In the genomic region with DNA sequence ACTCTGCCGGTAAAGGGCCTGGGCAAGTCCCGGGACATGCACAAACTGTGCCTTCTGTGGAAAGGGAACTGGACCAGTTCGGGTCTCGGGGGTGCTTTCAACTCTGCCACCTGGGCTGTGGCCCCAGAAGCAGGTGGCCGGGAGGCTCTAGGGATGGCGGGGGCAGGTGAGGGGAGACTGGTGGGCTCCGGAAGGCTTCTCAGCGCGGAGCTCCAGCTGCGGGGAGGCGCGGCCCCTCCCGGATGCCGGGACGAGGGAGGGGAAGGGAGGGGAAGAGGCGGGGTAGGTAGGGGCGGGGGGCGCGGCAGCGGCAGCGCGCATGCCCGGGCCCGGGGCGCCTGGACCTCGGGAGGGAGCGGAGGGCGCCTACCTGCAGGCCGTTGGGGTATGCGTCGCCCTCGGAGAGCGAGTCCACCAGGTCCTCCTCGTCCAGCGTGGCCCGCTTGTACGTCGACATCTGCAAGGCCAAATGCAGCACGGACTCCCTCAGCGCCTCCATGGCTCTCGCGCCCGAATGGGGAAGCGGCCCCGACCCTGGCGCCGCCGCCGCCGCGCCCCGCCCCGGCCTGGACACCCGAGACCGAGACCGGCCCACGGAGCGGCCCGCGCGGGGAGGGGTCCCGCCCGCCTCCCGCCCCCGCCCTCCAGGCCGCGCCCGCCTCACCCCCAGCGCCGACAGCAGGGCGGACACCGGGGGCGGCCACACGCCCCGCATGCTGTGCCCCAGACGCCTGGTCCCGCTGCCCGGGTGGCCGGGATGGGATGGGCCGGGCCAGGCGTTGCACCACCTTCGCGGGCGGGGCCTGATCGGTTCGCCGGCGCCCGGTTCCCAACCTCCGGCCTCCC, we compare ENCODE assay signal across 1 cellular context.
TF ChIP-seq lines count a peak whose summit lies in the region.

A gene (minus strand): TSS at position 764 of the 846 bp plus-strand sequence. CDS start 49 bp downstream, at position 715.

TF ChIP-seq in WTC11, 78 proteins besides CTCF, POLR2A, EP300 and RAD21 (continued from another document and continues in another):
- TF ChIP-seq SMAD4 (CRISPR knock-in tag; IDR thresholded peaks at IDR 0.05) (no peak), CREM (CRISPR knock-in tag; IDR thresholded peaks at IDR 0.05) (no peak), ZNF232 (CRISPR knock-in tag; IDR thresholded peaks at IDR 0.05) (no peak), ETV6 (CRISPR knock-in tag; IDR thresholded peaks at IDR 0.05) (0 out of 2 replicates have a peak, but pooled peaks have one; percentile 35), IRF2 (CRISPR knock-in tag; IDR thresholded peaks at IDR 0.05; ENCODE audit: borderline replicate concordance, low read depth) (no peak), FOXJ3 (CRISPR knock-in tag; IDR thresholded peaks at IDR 0.05; ENCODE audit: borderline replicate concordance) (no peak), NR1H2 (CRISPR knock-in tag; IDR thresholded peaks at IDR 0.05) (no peak), ATF1 (CRISPR knock-in tag; IDR thresholded peaks at IDR 0.05) (no peak), SP1 (CRISPR knock-in tag; conservative IDR thresholded peaks at IDR 0.05) (peak; percentile 61), ELF4 (CRISPR knock-in tag; IDR thresholded peaks at IDR 0.05; ENCODE audit: low read depth) (no peak), TP53 (CRISPR knock-in tag; IDR thresholded peaks at IDR 0.05) (no peak), NFE2L1 (CRISPR knock-in tag; IDR thresholded peaks at IDR 0.05) (no peak), OVOL2 (CRISPR knock-in tag; IDR thresholded peaks at IDR 0.05; ENCODE audit: borderline replicate concordance) (no peak), TEAD1 (CRISPR knock-in tag; IDR thresholded peaks at IDR 0.05) (0 out of 2 replicates have a peak, but pooled peaks have one; percentile 15), RORB (CRISPR knock-in tag; IDR thresholded peaks at IDR 0.05) (no peak), ZNF317 (CRISPR knock-in tag; IDR thresholded peaks at IDR 0.05; ENCODE audit: borderline replicate concordance, low read depth) (no peak), MXD4 (CRISPR knock-in tag; IDR thresholded peaks at IDR 0.05; ENCODE audit: borderline replicate concordance) (no peak), HMGA2 (CRISPR knock-in tag; IDR thresholded peaks at IDR 0.05) (no peak), TEAD4 (CRISPR knock-in tag; IDR thresholded peaks at IDR 0.05) (no peak), NR2C2 (CRISPR knock-in tag; IDR thresholded peaks at IDR 0.05) (no peak), ZNF263 (CRISPR knock-in tag; IDR thresholded peaks at IDR 0.05; ENCODE audit: low read depth) (no peak), FOXK1 (CRISPR knock-in tag; IDR thresholded peaks at IDR 0.05) (no peak), ZNF396 (CRISPR knock-in tag; IDR thresholded peaks at IDR 0.05; ENCODE audit: borderline replicate concordance) (no peak), ZNF219 (CRISPR knock-in tag; IDR thresholded peaks at IDR 0.05; ENCODE audit: borderline replicate concordance) (no peak), ESRRA (CRISPR knock-in tag; IDR thresholded peaks at IDR 0.05; ENCODE audit: borderline replicate concordance) (no peak), CREB1 (CRISPR knock-in tag; IDR thresholded peaks at IDR 0.05) (no peak), JAZF1 (CRISPR knock-in tag; IDR thresholded peaks at IDR 0.05) (no peak)
- TF ChIP-seq, protein P1, sequence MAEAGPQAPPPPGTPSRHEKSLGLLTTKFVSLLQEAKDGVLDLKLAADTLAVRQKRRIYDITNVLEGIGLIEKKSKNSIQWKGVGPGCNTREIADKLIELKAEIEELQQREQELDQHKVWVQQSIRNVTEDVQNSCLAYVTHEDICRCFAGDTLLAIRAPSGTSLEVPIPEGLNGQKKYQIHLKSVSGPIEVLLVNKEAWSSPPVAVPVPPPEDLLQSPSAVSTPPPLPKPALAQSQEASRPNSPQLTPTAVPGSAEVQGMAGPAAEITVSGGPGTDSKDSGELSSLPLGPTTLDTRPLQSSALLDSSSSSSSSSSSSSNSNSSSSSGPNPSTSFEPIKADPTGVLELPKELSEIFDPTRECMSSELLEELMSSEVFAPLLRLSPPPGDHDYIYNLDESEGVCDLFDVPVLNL (CRISPR knock-in tag; IDR thresholded peaks at IDR 0.05; ENCODE audit: borderline replicate concordance, low read depth), result no peak
- TF ChIP-seq, protein P2, sequence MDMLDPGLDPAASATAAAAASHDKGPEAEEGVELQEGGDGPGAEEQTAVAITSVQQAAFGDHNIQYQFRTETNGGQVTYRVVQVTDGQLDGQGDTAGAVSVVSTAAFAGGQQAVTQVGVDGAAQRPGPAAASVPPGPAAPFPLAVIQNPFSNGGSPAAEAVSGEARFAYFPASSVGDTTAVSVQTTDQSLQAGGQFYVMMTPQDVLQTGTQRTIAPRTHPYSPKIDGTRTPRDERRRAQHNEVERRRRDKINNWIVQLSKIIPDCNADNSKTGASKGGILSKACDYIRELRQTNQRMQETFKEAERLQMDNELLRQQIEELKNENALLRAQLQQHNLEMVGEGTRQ (CRISPR knock-in tag; IDR thresholded peaks at IDR 0.05), result peak; percentile 32; the same call in 1 of the 2 replicates
- TF ChIP-seq, protein P3, sequence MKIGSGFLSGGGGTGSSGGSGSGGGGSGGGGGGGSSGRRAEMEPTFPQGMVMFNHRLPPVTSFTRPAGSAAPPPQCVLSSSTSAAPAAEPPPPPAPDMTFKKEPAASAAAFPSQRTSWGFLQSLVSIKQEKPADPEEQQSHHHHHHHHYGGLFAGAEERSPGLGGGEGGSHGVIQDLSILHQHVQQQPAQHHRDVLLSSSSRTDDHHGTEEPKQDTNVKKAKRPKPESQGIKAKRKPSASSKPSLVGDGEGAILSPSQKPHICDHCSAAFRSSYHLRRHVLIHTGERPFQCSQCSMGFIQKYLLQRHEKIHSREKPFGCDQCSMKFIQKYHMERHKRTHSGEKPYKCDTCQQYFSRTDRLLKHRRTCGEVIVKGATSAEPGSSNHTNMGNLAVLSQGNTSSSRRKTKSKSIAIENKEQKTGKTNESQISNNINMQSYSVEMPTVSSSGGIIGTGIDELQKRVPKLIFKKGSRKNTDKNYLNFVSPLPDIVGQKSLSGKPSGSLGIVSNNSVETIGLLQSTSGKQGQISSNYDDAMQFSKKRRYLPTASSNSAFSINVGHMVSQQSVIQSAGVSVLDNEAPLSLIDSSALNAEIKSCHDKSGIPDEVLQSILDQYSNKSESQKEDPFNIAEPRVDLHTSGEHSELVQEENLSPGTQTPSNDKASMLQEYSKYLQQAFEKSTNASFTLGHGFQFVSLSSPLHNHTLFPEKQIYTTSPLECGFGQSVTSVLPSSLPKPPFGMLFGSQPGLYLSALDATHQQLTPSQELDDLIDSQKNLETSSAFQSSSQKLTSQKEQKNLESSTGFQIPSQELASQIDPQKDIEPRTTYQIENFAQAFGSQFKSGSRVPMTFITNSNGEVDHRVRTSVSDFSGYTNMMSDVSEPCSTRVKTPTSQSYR (CRISPR knock-in tag; IDR thresholded peaks at IDR 0.05), result no peak
- TF ChIP-seq, protein P4, sequence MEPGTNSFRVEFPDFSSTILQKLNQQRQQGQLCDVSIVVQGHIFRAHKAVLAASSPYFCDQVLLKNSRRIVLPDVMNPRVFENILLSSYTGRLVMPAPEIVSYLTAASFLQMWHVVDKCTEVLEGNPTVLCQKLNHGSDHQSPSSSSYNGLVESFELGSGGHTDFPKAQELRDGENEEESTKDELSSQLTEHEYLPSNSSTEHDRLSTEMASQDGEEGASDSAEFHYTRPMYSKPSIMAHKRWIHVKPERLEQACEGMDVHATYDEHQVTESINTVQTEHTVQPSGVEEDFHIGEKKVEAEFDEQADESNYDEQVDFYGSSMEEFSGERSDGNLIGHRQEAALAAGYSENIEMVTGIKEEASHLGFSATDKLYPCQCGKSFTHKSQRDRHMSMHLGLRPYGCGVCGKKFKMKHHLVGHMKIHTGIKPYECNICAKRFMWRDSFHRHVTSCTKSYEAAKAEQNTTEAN (CRISPR knock-in tag; IDR thresholded peaks at IDR 0.05), result no peak
- TF ChIP-seq, protein P5, sequence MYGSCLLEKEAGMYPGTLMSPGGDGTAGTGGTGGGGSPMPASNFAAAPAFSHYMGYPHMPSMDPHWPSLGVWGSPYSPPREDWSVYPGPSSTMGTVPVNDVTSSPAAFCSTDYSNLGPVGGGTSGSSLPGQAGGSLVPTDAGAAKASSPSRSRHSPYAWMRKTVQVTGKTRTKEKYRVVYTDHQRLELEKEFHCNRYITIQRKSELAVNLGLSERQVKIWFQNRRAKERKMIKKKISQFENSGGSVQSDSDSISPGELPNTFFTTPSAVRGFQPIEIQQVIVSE (CRISPR knock-in tag; IDR thresholded peaks at IDR 0.05; ENCODE audit: borderline replicate concordance), result no peak
- TF ChIP-seq, protein P6, sequence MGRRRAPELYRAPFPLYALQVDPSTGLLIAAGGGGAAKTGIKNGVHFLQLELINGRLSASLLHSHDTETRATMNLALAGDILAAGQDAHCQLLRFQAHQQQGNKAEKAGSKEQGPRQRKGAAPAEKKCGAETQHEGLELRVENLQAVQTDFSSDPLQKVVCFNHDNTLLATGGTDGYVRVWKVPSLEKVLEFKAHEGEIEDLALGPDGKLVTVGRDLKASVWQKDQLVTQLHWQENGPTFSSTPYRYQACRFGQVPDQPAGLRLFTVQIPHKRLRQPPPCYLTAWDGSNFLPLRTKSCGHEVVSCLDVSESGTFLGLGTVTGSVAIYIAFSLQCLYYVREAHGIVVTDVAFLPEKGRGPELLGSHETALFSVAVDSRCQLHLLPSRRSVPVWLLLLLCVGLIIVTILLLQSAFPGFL (CRISPR knock-in tag; IDR thresholded peaks at IDR 0.05; ENCODE audit: borderline replicate concordance), result no peak
- TF ChIP-seq, protein P7, sequence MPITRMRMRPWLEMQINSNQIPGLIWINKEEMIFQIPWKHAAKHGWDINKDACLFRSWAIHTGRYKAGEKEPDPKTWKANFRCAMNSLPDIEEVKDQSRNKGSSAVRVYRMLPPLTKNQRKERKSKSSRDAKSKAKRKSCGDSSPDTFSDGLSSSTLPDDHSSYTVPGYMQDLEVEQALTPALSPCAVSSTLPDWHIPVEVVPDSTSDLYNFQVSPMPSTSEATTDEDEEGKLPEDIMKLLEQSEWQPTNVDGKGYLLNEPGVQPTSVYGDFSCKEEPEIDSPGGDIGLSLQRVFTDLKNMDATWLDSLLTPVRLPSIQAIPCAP (CRISPR knock-in tag; IDR thresholded peaks at IDR 0.05), result no peak
- TF ChIP-seq, protein P8, sequence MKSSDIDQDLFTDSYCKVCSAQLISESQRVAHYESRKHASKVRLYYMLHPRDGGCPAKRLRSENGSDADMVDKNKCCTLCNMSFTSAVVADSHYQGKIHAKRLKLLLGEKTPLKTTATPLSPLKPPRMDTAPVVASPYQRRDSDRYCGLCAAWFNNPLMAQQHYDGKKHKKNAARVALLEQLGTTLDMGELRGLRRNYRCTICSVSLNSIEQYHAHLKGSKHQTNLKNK (CRISPR knock-in tag; IDR thresholded peaks at IDR 0.05), result no peak
- TF ChIP-seq, protein P9, sequence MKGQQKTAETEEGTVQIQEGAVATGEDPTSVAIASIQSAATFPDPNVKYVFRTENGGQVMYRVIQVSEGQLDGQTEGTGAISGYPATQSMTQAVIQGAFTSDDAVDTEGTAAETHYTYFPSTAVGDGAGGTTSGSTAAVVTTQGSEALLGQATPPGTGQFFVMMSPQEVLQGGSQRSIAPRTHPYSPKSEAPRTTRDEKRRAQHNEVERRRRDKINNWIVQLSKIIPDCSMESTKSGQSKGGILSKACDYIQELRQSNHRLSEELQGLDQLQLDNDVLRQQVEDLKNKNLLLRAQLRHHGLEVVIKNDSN (CRISPR knock-in tag; IDR thresholded peaks at IDR 0.05), result no peak
- TF ChIP-seq, protein P10, sequence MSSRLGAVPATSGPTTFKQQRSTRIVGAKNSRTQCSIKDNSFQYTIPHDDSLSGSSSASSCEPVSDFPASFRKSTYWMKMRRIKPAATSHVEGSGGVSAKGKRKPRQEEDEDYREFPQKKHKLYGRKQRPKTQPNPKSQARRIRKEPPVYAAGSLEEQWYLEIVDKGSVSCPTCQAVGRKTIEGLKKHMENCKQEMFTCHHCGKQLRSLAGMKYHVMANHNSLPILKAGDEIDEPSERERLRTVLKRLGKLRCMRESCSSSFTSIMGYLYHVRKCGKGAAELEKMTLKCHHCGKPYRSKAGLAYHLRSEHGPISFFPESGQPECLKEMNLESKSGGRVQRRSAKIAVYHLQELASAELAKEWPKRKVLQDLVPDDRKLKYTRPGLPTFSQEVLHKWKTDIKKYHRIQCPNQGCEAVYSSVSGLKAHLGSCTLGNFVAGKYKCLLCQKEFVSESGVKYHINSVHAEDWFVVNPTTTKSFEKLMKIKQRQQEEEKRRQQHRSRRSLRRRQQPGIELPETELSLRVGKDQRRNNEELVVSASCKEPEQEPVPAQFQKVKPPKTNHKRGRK (CRISPR knock-in tag; IDR thresholded peaks at IDR 0.05; ENCODE audit: borderline replicate concordance), result no peak
- TF ChIP-seq, protein P11, sequence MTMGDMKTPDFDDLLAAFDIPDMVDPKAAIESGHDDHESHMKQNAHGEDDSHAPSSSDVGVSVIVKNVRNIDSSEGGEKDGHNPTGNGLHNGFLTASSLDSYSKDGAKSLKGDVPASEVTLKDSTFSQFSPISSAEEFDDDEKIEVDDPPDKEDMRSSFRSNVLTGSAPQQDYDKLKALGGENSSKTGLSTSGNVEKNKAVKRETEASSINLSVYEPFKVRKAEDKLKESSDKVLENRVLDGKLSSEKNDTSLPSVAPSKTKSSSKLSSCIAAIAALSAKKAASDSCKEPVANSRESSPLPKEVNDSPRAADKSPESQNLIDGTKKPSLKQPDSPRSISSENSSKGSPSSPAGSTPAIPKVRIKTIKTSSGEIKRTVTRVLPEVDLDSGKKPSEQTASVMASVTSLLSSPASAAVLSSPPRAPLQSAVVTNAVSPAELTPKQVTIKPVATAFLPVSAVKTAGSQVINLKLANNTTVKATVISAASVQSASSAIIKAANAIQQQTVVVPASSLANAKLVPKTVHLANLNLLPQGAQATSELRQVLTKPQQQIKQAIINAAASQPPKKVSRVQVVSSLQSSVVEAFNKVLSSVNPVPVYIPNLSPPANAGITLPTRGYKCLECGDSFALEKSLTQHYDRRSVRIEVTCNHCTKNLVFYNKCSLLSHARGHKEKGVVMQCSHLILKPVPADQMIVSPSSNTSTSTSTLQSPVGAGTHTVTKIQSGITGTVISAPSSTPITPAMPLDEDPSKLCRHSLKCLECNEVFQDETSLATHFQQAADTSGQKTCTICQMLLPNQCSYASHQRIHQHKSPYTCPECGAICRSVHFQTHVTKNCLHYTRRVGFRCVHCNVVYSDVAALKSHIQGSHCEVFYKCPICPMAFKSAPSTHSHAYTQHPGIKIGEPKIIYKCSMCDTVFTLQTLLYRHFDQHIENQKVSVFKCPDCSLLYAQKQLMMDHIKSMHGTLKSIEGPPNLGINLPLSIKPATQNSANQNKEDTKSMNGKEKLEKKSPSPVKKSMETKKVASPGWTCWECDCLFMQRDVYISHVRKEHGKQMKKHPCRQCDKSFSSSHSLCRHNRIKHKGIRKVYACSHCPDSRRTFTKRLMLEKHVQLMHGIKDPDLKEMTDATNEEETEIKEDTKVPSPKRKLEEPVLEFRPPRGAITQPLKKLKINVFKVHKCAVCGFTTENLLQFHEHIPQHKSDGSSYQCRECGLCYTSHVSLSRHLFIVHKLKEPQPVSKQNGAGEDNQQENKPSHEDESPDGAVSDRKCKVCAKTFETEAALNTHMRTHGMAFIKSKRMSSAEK (CRISPR knock-in tag; IDR thresholded peaks at IDR 0.05; ENCODE audit: borderline replicate concordance), result no peak
- TF ChIP-seq, protein P12, sequence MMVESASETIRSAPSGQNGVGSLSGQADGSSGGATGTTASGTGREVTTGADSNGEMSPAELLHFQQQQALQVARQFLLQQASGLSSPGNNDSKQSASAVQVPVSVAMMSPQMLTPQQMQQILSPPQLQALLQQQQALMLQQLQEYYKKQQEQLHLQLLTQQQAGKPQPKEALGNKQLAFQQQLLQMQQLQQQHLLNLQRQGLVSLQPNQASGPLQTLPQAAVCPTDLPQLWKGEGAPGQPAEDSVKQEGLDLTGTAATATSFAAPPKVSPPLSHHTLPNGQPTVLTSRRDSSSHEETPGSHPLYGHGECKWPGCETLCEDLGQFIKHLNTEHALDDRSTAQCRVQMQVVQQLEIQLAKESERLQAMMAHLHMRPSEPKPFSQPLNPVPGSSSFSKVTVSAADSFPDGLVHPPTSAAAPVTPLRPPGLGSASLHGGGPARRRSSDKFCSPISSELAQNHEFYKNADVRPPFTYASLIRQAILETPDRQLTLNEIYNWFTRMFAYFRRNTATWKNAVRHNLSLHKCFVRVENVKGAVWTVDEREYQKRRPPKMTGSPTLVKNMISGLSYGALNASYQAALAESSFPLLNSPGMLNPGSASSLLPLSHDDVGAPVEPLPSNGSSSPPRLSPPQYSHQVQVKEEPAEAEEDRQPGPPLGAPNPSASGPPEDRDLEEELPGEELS (CRISPR knock-in tag; IDR thresholded peaks at IDR 0.05), result peak; percentile 57; the same call in 1 of the 2 replicates
